ENCODE assay signal across 1 cellular context in genomic region chr9:97970106-97970505, GRCh38.
TF ChIP-seq lines count a peak whose summit lies in the region.

No MANE protein-coding gene starts in this region.

TF ChIP-seq in K562, 482 proteins besides CTCF, POLR2A, EP300 and RAD21:
- no peak for TF ChIP-seq CBFA2T3 (IDR thresholded peaks at IDR 0.05)
- no peak for TF ChIP-seq THRAP3 (IDR thresholded peaks at IDR 0.05; ENCODE audit: borderline replicate concordance)
- TF ChIP-seq ZBTB34 (CRISPR knock-in tag; IDR thresholded peaks at IDR 0.05): no peak
- TF ChIP-seq ZKSCAN1 (IDR thresholded peaks at IDR 0.05; ENCODE audit: low read depth, low read length): no peak
- TF ChIP-seq CBX2 (IDR thresholded peaks at IDR 0.05; ENCODE audit: insufficient read depth, low read length, poor library complexity, severe bottlenecking): no peak
- TF ChIP-seq SNIP1 (IDR thresholded peaks at IDR 0.05; ENCODE audit: low read depth): no peak
- TF ChIP-seq FIP1L1 (IDR thresholded peaks at IDR 0.05; ENCODE audit: low read depth, low read length, poor library complexity, severe bottlenecking): no peak
- TF ChIP-seq CCAR2 (IDR thresholded peaks at IDR 0.05; ENCODE audit: low read depth, low read length): no peak
- no peak for TF ChIP-seq CBX1 (IDR thresholded peaks at IDR 0.05; ENCODE audit: low read depth)
- no peak for TF ChIP-seq POLR3G (IDR thresholded peaks at IDR 0.05; ENCODE audit: extremely low read depth, insufficient read length, insufficient replicate concordance)
- no peak for TF ChIP-seq PTRF (tag; IDR thresholded peaks at IDR 0.05)
- no peak for TF ChIP-seq DMBX1 (CRISPR knock-in tag; IDR thresholded peaks at IDR 0.05; ENCODE audit: borderline replicate concordance)
- TF ChIP-seq FOXA3 (CRISPR knock-in tag; conservative IDR thresholded peaks at IDR 0.05 in 1 of 2, IDR thresholded peaks at IDR 0.05 in 1 of 2): no peak
